ENCODE assay signal across 28 cellular contexts in genomic region chr1:6355621-6356020, GRCh38.
"Had no signal": no experiment of that assay in that cellular context is flagged by ENCODE, and none has a peak within 500 bp of the region (broad histone marks: within the 10 kb centered on the region; RNA-seq: fewer than 3 reads in every experiment).

No MANE protein-coding gene starts in this region.

- FAIRE-seq: astrocyte had no signal

- H3K4me3 ChIP-seq: esophagus muscularis mucosa, gastrocnemius medialis, heart right ventricle had no signal

- H3K36me3 ChIP-seq: brain microvascular endothelial cell, esophagus muscularis mucosa, gastrocnemius medialis, heart right ventricle had no signal

- H3K27me3 ChIP-seq: brain microvascular endothelial cell, esophagus muscularis mucosa, foreskin keratinocyte, gastrocnemius medialis, heart right ventricle had no signal

- DNase-seq: activated CD4-positive, alpha-beta T cell treated with anti-CD3 and anti-CD28 coated beads for 36 hours; activated CD4-positive, alpha-beta T cell treated with anti-CD3 and anti-CD28 coated beads, Interleukin-2, amount 10 ng/mL, durations not matched to agents 24 days and 14 days; activated CD4-positive, alpha-beta T cell treated with anti-CD3 and anti-CD28 coated beads, Interleukin-2, amount 50 U/mL, for 4 hours; activated CD4-positive, CD25-positive, alpha-beta regulatory T cell; activated CD4-positive, CD25-positive, alpha-beta regulatory T cell treated with anti-CD3 and anti-CD28 coated beads, Interleukin-2, amount 50 U/mL, for 72 hours; activated CD8-positive, alpha-beta memory T cell treated with anti-CD3 and anti-CD28 coated beads for 24 hours; activated CD8-positive, alpha-beta T cell treated with anti-CD3 and anti-CD28 coated beads for 36 hours; activated effector memory CD4-positive, alpha-beta T cell treated with Interleukin-2 at 50 U/mL for 16 hours; activated gamma-delta T cell treated with Interleukin-2 at 50 U/mL for 16 hours; activated naive CD4-positive, alpha-beta T cell treated with anti-CD3 and anti-CD28 coated beads, Interleukin-2, amount 50 U/mL, for 16 hours; activated naive CD4-positive, alpha-beta T cell treated with Interleukin-2 at 50 U/mL for 16 hours; activated T-cell treated with anti-CD3 and anti-CD28 coated beads, Interleukin-2, amount 50 U/mL, for 4 hours; amniotic stem cell; anterior cingulate cortex; brain microvascular endothelial cell; cortex of kidney; dermis blood vessel endothelial cell; effector CD4-positive, alpha-beta T cell; effector memory CD8-positive, alpha-beta T cell; erythroblast; foreskin keratinocyte; gastrocnemius medialis; heart right ventricle; T-helper 1 cell; T-helper 17 cell had no signal

- H3K27ac ChIP-seq: brain microvascular endothelial cell, esophagus muscularis mucosa, foreskin keratinocyte, gastrocnemius medialis, heart right ventricle had no signal

- H3K9me3 ChIP-seq: esophagus muscularis mucosa, gastrocnemius medialis, heart right ventricle had no signal

- ATAC-seq: activated CD4-positive, alpha-beta T cell treated with anti-CD3 and anti-CD28 coated beads for 36 hours; activated CD8-positive, alpha-beta T cell treated with anti-CD3 and anti-CD28 coated beads for 36 hours; activated T-cell treated with anti-CD3 and anti-CD28 coated beads, Interleukin-2, amount 50 U/mL, for 4 hours; activated T-helper 17 cell treated with anti-CD3 and anti-CD28 coated beads, Interleukin-2, amount 50 U/mL, for 72 hours; effector memory CD8-positive, alpha-beta T cell; foreskin keratinocyte; gastrocnemius medialis; heart right ventricle; T-helper 17 cell had no signal
